In the genomic region with DNA sequence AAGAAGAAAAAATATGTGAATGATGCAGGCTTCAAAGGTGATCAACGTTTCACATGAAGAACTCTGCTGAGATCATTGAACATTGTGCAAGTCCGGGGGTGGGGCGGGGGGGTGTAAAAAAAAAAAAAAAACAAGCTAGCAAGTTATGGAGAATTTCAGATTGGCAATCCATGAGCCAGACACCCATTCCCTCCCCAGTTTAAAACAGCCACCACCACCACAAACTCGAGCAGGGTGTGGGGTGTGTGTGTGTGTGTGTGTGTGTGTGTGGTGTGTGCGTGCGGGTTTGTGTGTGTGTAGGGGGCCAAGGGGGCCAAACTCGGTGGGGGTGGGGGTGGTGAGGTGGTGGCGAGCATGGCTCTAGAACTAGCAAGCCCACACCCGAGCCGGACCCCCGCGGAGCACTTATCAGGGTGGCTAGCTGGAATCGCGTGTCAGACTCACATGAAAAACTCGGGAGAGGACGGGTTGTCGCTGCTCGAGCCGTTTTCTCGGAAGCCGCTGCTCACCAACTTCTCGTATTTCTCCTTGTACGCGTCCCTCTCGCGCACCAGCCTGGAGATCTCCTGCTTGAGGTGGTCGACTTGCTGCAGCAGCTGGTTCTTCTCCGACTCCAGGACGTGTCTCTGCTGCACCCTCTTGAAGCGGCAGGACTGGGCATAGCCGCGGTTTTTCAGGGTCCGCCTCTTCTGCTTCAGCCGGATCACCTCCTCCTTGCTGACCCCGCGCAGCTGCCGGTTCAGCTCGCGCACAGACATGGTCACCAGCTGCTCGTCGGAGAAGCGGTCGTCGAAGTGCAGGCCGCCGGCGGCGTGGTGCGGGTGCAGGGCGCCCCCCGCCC, we compare ENCODE assay signal across 8 cellular contexts. TPM values are rescaled to one million over a fixed set of nuclear protein-coding genes. Genes with fewer than 3 reads are reported as not detected.
A peak's percentile ranks its signal among the peaks of the same experiment; 100 is the strongest.
DNase-seq lines count a peak whose midpoint lies in the region; ATAC-seq and TF ChIP-seq lines count a peak whose summit lies in the region.

No MANE protein-coding gene starts in this region.

- TF ChIP-seq CTCF in GM13976 (IDR thresholded peaks at IDR 0.05; ENCODE audit: borderline replicate concordance, control extremely low read depth, extremely low read depth, insufficient read depth, missing control alignments) = no peak
- peak; percentile 46 for TF ChIP-seq CTCF in osteocyte (IDR thresholded peaks at IDR 0.05)

- H3K4me3 Mint-ChIP-seq in activated naive CD8-positive, alpha-beta T cell = peak overlapping the region; percentile 73
- H3K4me3 Mint-ChIP-seq in osteocyte (ENCODE audit: unreplicated experiment) = peak overlapping the region; percentile 94

- no peaks in the 10 kb centered on the region for H3K36me3 Mint-ChIP-seq in activated naive CD8-positive, alpha-beta T cell
- H3K36me3 Mint-ChIP-seq in osteocyte (ENCODE audit: unreplicated experiment) = peaks cover 37% of the 10 kb centered on the region

- peak; percentile 34 for DNase-seq in GM13976 (ENCODE audit: low spot score)
- peak; percentile 36 to 62 for DNase-seq in NOMO-1 (lab: John Stamatoyannopoulos, UW; ENCODE audit: unreplicated experiment in 2 of 2)
- DNase-seq in left cardiac atrium = peak; percentile 75
- DNase-seq in osteocyte (ENCODE audit: extremely low spot score, unreplicated experiment) = peak; percentile 88

- H3K9me3 Mint-ChIP-seq in activated naive CD8-positive, alpha-beta T cell (ENCODE audit: low read depth) = no peaks in the 10 kb centered on the region
- H3K9me3 Mint-ChIP-seq in osteocyte (ENCODE audit: unreplicated experiment) = no peaks in the 10 kb centered on the region

- no peak overlapping the region for H3K27ac Mint-ChIP-seq in activated naive CD8-positive, alpha-beta T cell
- peak overlapping the region; percentile 87 for H3K27ac Mint-ChIP-seq in osteocyte (ENCODE audit: unreplicated experiment)

- peak; percentile 5 to 14 for ATAC-seq in left cardiac atrium
- ATAC-seq in HG02623 (IDR thresholded peaks at IDR 0.05; ENCODE audit: unreplicated experiment) = no peak
- ATAC-seq in GM21515 (IDR thresholded peaks at IDR 0.05; ENCODE audit: unreplicated experiment) = no peak
- no peak for ATAC-seq in GM21576 (IDR thresholded peaks at IDR 0.05; ENCODE audit: unreplicated experiment)

- intact Hi-C loops in left cardiac atrium (cut with DNase I) = loop anchor here in 1 of 2 donors (10.0 kb wide), 1 partner anchor 324 kb away; no protein-coding TSS in a partner anchor

- H3K27me3 Mint-ChIP-seq in activated naive CD8-positive, alpha-beta T cell = peaks cover 27% of the 10 kb centered on the region
- H3K27me3 Mint-ChIP-seq in osteocyte (ENCODE audit: unreplicated experiment) = no peaks in the 10 kb centered on the region

- H3K4me1 Mint-ChIP-seq in activated naive CD8-positive, alpha-beta T cell (ENCODE audit: low read depth) = peaks cover 26% of the 10 kb centered on the region
- peaks cover 45% of the 10 kb centered on the region for H3K4me1 Mint-ChIP-seq in osteocyte (ENCODE audit: unreplicated experiment)

- in situ Hi-C loops in GM13976 (cut with MboI; ENCODE audit: low sequenced_read_pairs, unreplicated experiment) = no loop called here

RNA-seq across cellular contexts. Expression of a gene that starts 2.0 kb away (rescaled TPM):
- total RNA-seq in left cardiac atrium (10 to 100 TPM; 19.5 to 38.5 TPM), osteocyte (63.6 and 70.3 TPM in 2 replicates)

Comparison
In these comparisons a context has a peak if more than half of its experiments do, and no peak if none do; other contexts are left out.
1. DNase-seq: peak in every context shown above with its lines; median percentile 88 in osteocyte; 75 in left cardiac atrium; 49 in NOMO-1; 34 in GM13976.
2. ATAC-seq: peak in left cardiac atrium (2 of 2); none in HG02623 (single experiment), GM21515 (single experiment) and GM21576 (single experiment).